In the genomic region with DNA sequence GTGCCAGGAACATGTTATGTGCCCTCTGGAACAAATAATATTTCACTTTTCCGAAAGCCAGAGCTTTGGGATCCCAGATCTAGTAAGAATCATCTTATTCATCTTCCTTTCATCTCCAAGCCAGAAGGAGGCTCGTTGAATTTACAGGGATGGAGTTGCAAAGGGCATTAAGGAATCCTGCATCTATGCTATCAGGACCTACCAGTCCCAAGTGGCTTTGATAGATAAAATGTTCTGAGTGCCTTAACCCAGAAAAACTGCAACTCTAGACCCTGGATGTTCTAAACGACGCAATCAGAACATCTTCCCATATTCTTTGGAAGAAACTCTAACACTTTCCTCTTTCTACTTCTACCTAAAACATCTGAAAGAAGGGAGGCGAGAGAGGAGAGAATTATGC, we compare ENCODE assay signal across 38 cellular contexts. TPM values are rescaled to one million over a fixed set of nuclear protein-coding genes. Genes with fewer than 3 reads are reported as not detected.
"Had no signal": no experiment of that assay in that cellular context is flagged by ENCODE, and none has a peak within 500 bp of the region (broad histone marks: within the 10 kb centered on the region; RNA-seq: fewer than 3 reads in every experiment).

No MANE protein-coding gene starts in this region.

- H3K4me3 ChIP-seq: MG63 had no signal

- H3K9me3 ChIP-seq: MG63 had no signal

- H3K36me3 ChIP-seq: MG63 had no signal

- H3K27me3 ChIP-seq: MG63 had no signal

- DNase-seq: Karpas-422, Kasumi-1, MG63, MM.1S, MV-4-11, NCI-H1048, NCI-H1092, NCI-H1092 treated with DMSO at 0.1 percent for 48 hours, NCI-H1105, NCI-H1105 treated with DMSO at 0.1 percent for 48 hours, NCI-H1417, NCI-H1417 treated with DMSO at 0.1 percent for 48 hours, NCI-H1436, NCI-H1436 treated with DMSO at 0.1 percent for 48 hours, NCI-H146, NCI-H1694, NCI-H1694 treated with DMSO at 0.1 percent for 48 hours, NCI-H187, NCI-H187 treated with DMSO at 0.1 percent for 48 hours, NCI-H1930, NCI-H2029, NCI-H2029 treated with DMSO at 0.1 percent for 48 hours, NCI-H2081, NCI-H2081 treated with DMSO at 0.1 percent for 48 hours, NCI-H2107, NCI-H2171, NCI-H2171 treated with DMSO at 0.1 percent for 48 hours, NCI-H2227 treated with DMSO at 0.1 percent for 48 hours, NCI-H226, NCI-H345, NCI-H446, NCI-H446 treated with DMSO at 0.1 percent for 48 hours, NCI-H510A, NCI-H510A treated with DMSO at 0.1 percent for 48 hours had no signal

RNA-seq across cellular contexts. Expression of gene EDDM13, which starts 9.2 kb away (rescaled TPM):
- total RNA-seq: LHCN-M2, M059J, MCF 10A, NCI-H460 had no signal
